In genomic region chr17:81867952-81868673, GRCh38 we compare ENCODE assay signal across 1 cellular context.
TF ChIP-seq lines count a peak whose summit lies in the region.

No MANE protein-coding gene starts in this region.

TF ChIP-seq in HepG2, 621 proteins besides CTCF, POLR2A, EP300 and RAD21 (continued from another document and continues in another):
- TF ChIP-seq ZNF646 (CRISPR knock-in tag; IDR thresholded peaks at IDR 0.05), result peak; percentile 34; the same call in 1 of the 2 replicates
- TF ChIP-seq ZNF33A (CRISPR knock-in tag; IDR thresholded peaks at IDR 0.05; ENCODE audit: borderline replicate concordance), result 0 out of 2 replicates have a peak, but pooled peaks have one; percentile 11
- TF ChIP-seq FOXJ3 (CRISPR knock-in tag; IDR thresholded peaks at IDR 0.05; ENCODE audit: borderline replicate concordance), result no peak
- TF ChIP-seq MTA3 (CRISPR knock-in tag; IDR thresholded peaks at IDR 0.05), result no peak
- peak; percentile 15; the same call in 1 of the 2 replicates for TF ChIP-seq THYN1 (CRISPR knock-in tag; IDR thresholded peaks at IDR 0.05; ENCODE audit: borderline replicate concordance, low read depth)
- no peak for TF ChIP-seq HHEX (CRISPR knock-in tag; IDR thresholded peaks at IDR 0.05)
- peak; percentile 32; the same call in 1 of the 2 replicates for TF ChIP-seq ZNF142 (CRISPR knock-in tag; IDR thresholded peaks at IDR 0.05)
- TF ChIP-seq ZNF276 (CRISPR knock-in tag; IDR thresholded peaks at IDR 0.05; ENCODE audit: low read depth), result no peak; the same call in 1 of the 2 replicates
- no peak for TF ChIP-seq ZNF468 (CRISPR knock-in tag; IDR thresholded peaks at IDR 0.05)
- TF ChIP-seq IKZF1 (IDR thresholded peaks at IDR 0.05), result no peak
- TF ChIP-seq ZBTB8A (CRISPR knock-in tag; IDR thresholded peaks at IDR 0.05; ENCODE audit: borderline replicate concordance, low read depth), result no peak
- TF ChIP-seq IRX3 (CRISPR knock-in tag; IDR thresholded peaks at IDR 0.05; ENCODE audit: borderline replicate concordance, low read depth), result peak; percentile 54
- TF ChIP-seq, protein P1, sequence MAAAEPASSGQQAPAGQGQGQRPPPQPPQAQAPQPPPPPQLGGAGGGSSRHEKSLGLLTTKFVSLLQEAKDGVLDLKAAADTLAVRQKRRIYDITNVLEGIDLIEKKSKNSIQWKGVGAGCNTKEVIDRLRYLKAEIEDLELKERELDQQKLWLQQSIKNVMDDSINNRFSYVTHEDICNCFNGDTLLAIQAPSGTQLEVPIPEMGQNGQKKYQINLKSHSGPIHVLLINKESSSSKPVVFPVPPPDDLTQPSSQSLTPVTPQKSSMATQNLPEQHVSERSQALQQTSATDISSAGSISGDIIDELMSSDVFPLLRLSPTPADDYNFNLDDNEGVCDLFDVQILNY (CRISPR knock-in tag; conservative IDR thresholded peaks at IDR 0.05), result no peak; the same call in 1 of the 2 replicates
- no peak for TF ChIP-seq ZNF337 (CRISPR knock-in tag; IDR thresholded peaks at IDR 0.05; ENCODE audit: borderline replicate concordance, low read depth)
- peak; percentile 55 for TF ChIP-seq ZNF407 (CRISPR knock-in tag; IDR thresholded peaks at IDR 0.05; ENCODE audit: not compliant biosample characterization)
- TF ChIP-seq MAX (IDR thresholded peaks at IDR 0.05), result peak; percentile 70; the same call in 1 of the 2 replicates
- TF ChIP-seq POLR2G (IDR thresholded peaks at IDR 0.05; ENCODE audit: low read depth, low read length), result peak; percentile 77
- no peak for TF ChIP-seq GABPA (IDR thresholded peaks at IDR 0.05; ENCODE audit: low read depth, low read length)
- TF ChIP-seq GABPA (CRISPR knock-in tag; IDR thresholded peaks at IDR 0.05; ENCODE audit: low read depth), result no peak; the same call in 1 of the 2 replicates
- peak; percentile 14; the same call in 1 of the 2 replicates for TF ChIP-seq MAZ (IDR thresholded peaks at IDR 0.05; ENCODE audit: borderline replicate concordance, low read depth, low read length)
- TF ChIP-seq MAZ (CRISPR knock-in tag; IDR thresholded peaks at IDR 0.05; ENCODE audit: low read depth), result no peak; the same call in 1 of the 2 replicates
- peak; percentile 11; the same call in 1 of the 2 replicates for TF ChIP-seq ZNF501 (CRISPR knock-in tag; IDR thresholded peaks at IDR 0.05)
- TF ChIP-seq, protein P2, sequence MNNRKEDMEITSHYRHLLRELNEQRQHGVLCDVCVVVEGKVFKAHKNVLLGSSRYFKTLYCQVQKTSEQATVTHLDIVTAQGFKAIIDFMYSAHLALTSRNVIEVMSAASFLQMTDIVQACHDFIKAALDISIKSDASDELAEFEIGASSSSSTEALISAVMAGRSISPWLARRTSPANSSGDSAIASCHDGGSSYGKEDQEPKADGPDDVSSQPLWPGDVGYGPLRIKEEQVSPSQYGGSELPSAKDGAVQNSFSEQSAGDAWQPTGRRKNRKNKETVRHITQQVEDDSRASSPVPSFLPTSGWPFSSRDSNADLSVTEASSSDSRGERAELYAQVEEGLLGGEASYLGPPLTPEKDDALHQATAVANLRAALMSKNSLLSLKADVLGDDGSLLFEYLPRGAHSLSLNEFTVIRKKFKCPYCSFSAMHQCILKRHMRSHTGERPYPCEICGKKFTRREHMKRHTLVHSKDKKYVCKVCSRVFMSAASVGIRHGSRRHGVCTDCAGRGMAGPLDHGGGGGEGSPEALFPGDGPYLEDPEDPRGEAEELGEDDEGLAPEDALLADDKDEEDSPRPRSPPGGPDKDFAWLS (CRISPR knock-in tag; IDR thresholded peaks at IDR 0.05; ENCODE audit: borderline replicate concordance), result 0 out of 2 replicates have a peak, but pooled peaks have one; percentile 23
- TF ChIP-seq MEF2D (CRISPR knock-in tag; IDR thresholded peaks at IDR 0.05), result no peak
- TF ChIP-seq TMF1 (CRISPR knock-in tag; IDR thresholded peaks at IDR 0.05; ENCODE audit: low read depth), result peak; percentile 24; the same call in 1 of the 2 replicates
